In the genomic region with DNA sequence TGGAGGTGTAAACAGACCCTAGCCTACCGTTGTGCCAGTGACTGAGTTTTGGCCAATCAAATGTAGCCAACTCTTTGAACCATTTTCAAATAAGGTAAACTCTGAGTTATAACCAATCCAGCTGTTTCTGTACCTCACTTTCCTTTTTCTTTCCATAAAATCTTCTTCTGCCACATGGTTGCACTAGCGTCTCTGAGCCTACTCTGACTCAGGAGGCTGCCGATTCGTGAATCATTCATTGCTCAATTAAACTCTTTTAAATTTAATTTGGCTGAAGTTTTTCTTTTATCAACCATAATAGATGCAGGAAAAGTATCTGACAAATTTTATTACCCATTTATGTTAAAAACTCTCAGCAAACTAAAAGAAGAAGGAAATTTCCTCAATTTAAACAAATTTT, we compare ENCODE assay signal across 21 cellular contexts.
"Had no signal": no experiment of that assay in that cellular context is flagged by ENCODE, and none has a peak within 500 bp of the region (broad histone marks: within the 10 kb centered on the region; RNA-seq: fewer than 3 reads in every experiment).

No MANE protein-coding gene starts in this region.

- H3K4me3 Mint-ChIP-seq: activated CD4-positive, alpha-beta memory T cell treated with anti-CD3 and anti-CD28 coated beads, Interleukin-2, amount 10 ng/mL, durations not matched to agents 7 days and 5 days; activated CD4-positive, alpha-beta T cell treated with anti-CD3 and anti-CD28 coated beads, Interleukin-2, amount 10 ng/mL, durations not matched to agents 7 days and 5 days; activated naive CD4-positive, alpha-beta T cell treated with anti-CD3 and anti-CD28 coated beads, Interleukin-2, amount 50 U/mL, for 24 hours; brain; T-helper 17 cell had no signal

- H3K27ac Mint-ChIP-seq: activated CD4-positive, alpha-beta memory T cell treated with anti-CD3 and anti-CD28 coated beads, Interleukin-2, amount 10 ng/mL, durations not matched to agents 7 days and 5 days; activated CD4-positive, alpha-beta T cell treated with anti-CD3 and anti-CD28 coated beads, Interleukin-2, amount 10 ng/mL, durations not matched to agents 7 days and 5 days; activated naive CD4-positive, alpha-beta T cell treated with anti-CD3 and anti-CD28 coated beads, Interleukin-2, amount 50 U/mL, for 24 hours; brain; T-helper 17 cell had no signal

- H3K4me1 Mint-ChIP-seq: activated CD4-positive, alpha-beta memory T cell treated with anti-CD3 and anti-CD28 coated beads, Interleukin-2, amount 10 ng/mL, durations not matched to agents 7 days and 5 days; activated CD4-positive, alpha-beta T cell treated with anti-CD3 and anti-CD28 coated beads, Interleukin-2, amount 10 ng/mL, durations not matched to agents 7 days and 5 days; activated naive CD4-positive, alpha-beta T cell treated with anti-CD3 and anti-CD28 coated beads, Interleukin-2, amount 50 U/mL, for 24 hours; T-helper 17 cell had no signal

- ATAC-seq: T-helper 17 cell had no signal

- H3K27me3 Mint-ChIP-seq: activated CD4-positive, alpha-beta memory T cell treated with anti-CD3 and anti-CD28 coated beads, Interleukin-2, amount 10 ng/mL, durations not matched to agents 7 days and 5 days; activated CD4-positive, alpha-beta T cell treated with anti-CD3 and anti-CD28 coated beads, Interleukin-2, amount 10 ng/mL, durations not matched to agents 7 days and 5 days; activated naive CD4-positive, alpha-beta T cell treated with anti-CD3 and anti-CD28 coated beads, Interleukin-2, amount 50 U/mL, for 24 hours; brain; T-helper 17 cell had no signal

- H3K9me3 Mint-ChIP-seq: activated CD4-positive, alpha-beta T cell treated with anti-CD3 and anti-CD28 coated beads, Interleukin-2, amount 10 ng/mL, durations not matched to agents 7 days and 5 days; activated naive CD4-positive, alpha-beta T cell treated with anti-CD3 and anti-CD28 coated beads, Interleukin-2, amount 50 U/mL, for 24 hours had no signal

- DNase-seq: activated CD4-positive, alpha-beta memory T cell treated with anti-CD3 and anti-CD28 coated beads, Interleukin-2, amount 10 ng/mL, durations not matched to agents 7 days and 5 days; activated CD4-positive, alpha-beta T cell treated with anti-CD3 and anti-CD28 coated beads, Interleukin-2, amount 10 ng/mL, durations not matched to agents 7 days and 5 days; activated CD4-positive, CD25-positive, alpha-beta regulatory T cell; activated CD8-positive, alpha-beta memory T cell treated with anti-CD3 and anti-CD28 coated beads, Interleukin-2, amount 50 U/mL, for 4 hours; amniotic stem cell; cerebellar nuclear complex; MM.1S; NCI-H1105; NCI-H1436 treated with DMSO at 0.1 percent for 48 hours; NCI-H187; NCI-H2081 treated with DMSO at 0.1 percent for 48 hours; NCI-H446; NCI-H524; PC-9; SIG-M5; T-helper 17 cell; T-helper 9 cell had no signal

- H3K36me3 Mint-ChIP-seq: activated naive CD4-positive, alpha-beta T cell treated with anti-CD3 and anti-CD28 coated beads, Interleukin-2, amount 50 U/mL, for 24 hours; brain had no signal

- H3K4me3 ChIP-seq: ascending aorta, cardiac muscle cell, PC-9 had no signal
